1 cellular context compared by ENCODE assay signal in the genomic region with DNA sequence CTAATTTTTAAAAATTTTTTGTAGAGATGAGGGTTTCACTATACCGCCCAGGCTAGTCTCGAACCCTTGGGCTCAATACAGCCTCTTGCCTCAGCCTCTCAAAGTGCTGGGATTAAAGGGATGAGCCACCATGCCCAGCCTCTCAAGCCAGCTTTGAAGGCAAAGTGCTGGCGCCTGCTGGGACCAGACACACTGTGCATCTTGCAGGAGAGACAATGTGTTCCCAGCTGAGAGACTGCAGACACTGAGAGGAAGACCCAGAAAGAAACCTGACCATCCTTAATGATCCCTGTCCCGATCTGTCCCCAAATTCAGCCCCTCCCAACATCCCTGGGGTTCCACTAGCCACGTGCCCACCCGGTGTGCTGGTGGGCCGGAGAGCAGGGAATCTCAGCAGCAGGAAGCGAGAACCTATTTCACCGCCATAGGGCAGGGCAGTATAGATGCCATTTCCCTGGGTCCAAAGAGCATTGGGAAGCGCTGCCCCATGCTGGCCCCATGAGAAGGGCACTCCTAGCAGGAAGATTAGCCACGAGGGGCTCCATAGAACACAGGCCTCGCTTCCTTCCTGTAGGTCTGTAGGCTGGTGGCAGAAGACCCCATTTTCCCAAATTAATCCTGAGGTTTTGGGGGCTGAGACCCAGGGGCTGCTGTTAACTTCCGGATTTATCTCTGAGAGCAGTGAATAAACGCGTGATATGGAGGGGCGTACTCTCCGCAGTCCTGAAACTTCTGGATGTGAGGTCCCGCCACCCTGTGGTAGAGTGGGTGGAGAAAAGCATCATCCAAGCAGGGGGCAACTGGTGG.
A peak's percentile ranks its signal among the peaks of the same experiment; 100 is the strongest.
TF ChIP-seq lines count a peak whose summit lies in the region.

No MANE protein-coding gene starts in this region.

TF ChIP-seq in HepG2, 621 proteins besides CTCF, POLR2A, EP300 and RAD21 (continues in another document):
- TF ChIP-seq ZMYM2 (CRISPR knock-in tag; IDR thresholded peaks at IDR 0.05), result no peak
- no peak for TF ChIP-seq ZNF7 (CRISPR knock-in tag; IDR thresholded peaks at IDR 0.05)
- TF ChIP-seq ZNF597 (CRISPR knock-in tag; IDR thresholded peaks at IDR 0.05), result no peak
- TF ChIP-seq, protein P1, sequence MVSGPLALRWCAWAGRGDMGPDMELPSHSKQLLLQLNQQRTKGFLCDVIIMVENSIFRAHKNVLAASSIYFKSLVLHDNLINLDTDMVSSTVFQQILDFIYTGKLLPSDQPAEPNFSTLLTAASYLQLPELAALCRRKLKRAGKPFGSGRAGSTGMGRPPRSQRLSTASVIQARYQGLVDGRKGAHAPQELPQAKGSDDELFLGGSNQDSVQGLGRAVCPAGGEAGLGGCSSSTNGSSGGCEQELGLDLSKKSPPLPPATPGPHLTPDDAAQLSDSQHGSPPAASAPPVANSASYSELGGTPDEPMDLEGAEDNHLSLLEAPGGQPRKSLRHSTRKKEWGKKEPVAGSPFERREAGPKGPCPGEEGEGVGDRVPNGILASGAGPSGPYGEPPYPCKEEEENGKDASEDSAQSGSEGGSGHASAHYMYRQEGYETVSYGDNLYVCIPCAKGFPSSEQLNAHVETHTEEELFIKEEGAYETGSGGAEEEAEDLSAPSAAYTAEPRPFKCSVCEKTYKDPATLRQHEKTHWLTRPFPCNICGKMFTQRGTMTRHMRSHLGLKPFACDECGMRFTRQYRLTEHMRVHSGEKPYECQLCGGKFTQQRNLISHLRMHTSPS (CRISPR knock-in tag; IDR thresholded peaks at IDR 0.05; ENCODE audit: low read depth), result peak; percentile 53; the same call in 1 of the 2 replicates
- TF ChIP-seq ZBTB20 (CRISPR knock-in tag; IDR thresholded peaks at IDR 0.05; ENCODE audit: borderline replicate concordance, low read depth), result peak; percentile 97
- TF ChIP-seq PAX8 (CRISPR knock-in tag; IDR thresholded peaks at IDR 0.05; ENCODE audit: borderline replicate concordance), result no peak
- no peak for TF ChIP-seq ZBTB33 (CRISPR knock-in tag; IDR thresholded peaks at IDR 0.05)
- no peak for TF ChIP-seq U2AF1 (optimal IDR thresholded peaks at IDR 0.05; ENCODE audit: low read depth, low read length)
- no peak for TF ChIP-seq MBD4 (IDR thresholded peaks at IDR 0.05; ENCODE audit: borderline replicate concordance, low read length)
- TF ChIP-seq RORA (CRISPR knock-in tag; IDR thresholded peaks at IDR 0.05), result no peak
- TF ChIP-seq PATZ1 (CRISPR knock-in tag; IDR thresholded peaks at IDR 0.05), result no peak; the same call in 1 of the 2 replicates
- TF ChIP-seq TFDP2 (CRISPR knock-in tag; IDR thresholded peaks at IDR 0.05), result peak; percentile 60; the same call in 1 of the 2 replicates
- TF ChIP-seq MAZ (IDR thresholded peaks at IDR 0.05; ENCODE audit: borderline replicate concordance, low read depth, low read length), result no peak
- TF ChIP-seq MAZ (CRISPR knock-in tag; IDR thresholded peaks at IDR 0.05; ENCODE audit: low read depth), result 0 out of 2 replicates have a peak, but pooled peaks have one; percentile 8
- no peak for TF ChIP-seq SUZ12 (IDR thresholded peaks at IDR 0.05; ENCODE audit: low read depth, low read length)
- TF ChIP-seq EEA1 (CRISPR knock-in tag; IDR thresholded peaks at IDR 0.05; ENCODE audit: borderline replicate concordance), result no peak; the same call in 1 of the 2 replicates
- TF ChIP-seq ZNF776 (CRISPR knock-in tag; IDR thresholded peaks at IDR 0.05), result no peak
- TF ChIP-seq NBN (conservative IDR thresholded peaks at IDR 0.05), result no peak
- no peak for TF ChIP-seq SIX4 (CRISPR knock-in tag; IDR thresholded peaks at IDR 0.05)
- TF ChIP-seq, protein P2, sequence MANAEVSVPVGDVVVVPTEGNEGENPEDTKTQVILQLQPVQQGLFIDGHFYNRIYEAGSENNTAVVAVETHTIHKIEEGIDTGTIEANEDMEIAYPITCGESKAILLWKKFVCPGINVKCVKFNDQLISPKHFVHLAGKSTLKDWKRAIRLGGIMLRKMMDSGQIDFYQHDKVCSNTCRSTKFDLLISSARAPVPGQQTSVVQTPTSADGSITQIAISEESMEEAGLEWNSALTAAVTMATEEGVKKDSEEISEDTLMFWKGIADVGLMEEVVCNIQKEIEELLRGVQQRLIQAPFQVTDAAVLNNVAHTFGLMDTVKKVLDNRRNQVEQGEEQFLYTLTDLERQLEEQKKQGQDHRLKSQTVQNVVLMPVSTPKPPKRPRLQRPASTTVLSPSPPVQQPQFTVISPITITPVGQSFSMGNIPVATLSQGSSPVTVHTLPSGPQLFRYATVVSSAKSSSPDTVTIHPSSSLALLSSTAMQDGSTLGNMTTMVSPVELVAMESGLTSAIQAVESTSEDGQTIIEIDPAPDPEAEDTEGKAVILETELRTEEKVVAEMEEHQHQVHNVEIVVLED (CRISPR knock-in tag; IDR thresholded peaks at IDR 0.05; ENCODE audit: borderline replicate concordance), result no peak
- TF ChIP-seq ZFAT (CRISPR knock-in tag; conservative IDR thresholded peaks at IDR 0.05), result no peak
- no peak for TF ChIP-seq ATF1 (CRISPR knock-in tag; IDR thresholded peaks at IDR 0.05)
- no peak for TF ChIP-seq SNRNP70 (IDR thresholded peaks at IDR 0.05; ENCODE audit: low read depth, low read length)
- no peak for TF ChIP-seq ZNF207 (IDR thresholded peaks at IDR 0.05; ENCODE audit: borderline replicate concordance)
- TF ChIP-seq ATF5 (CRISPR knock-in tag; IDR thresholded peaks at IDR 0.05; ENCODE audit: low read depth), result no peak
- TF ChIP-seq AKAP8 (CRISPR knock-in tag; IDR thresholded peaks at IDR 0.05), result no peak
- 0 out of 2 replicates have a peak, but pooled peaks have one; percentile 28 for TF ChIP-seq ZNF296 (CRISPR knock-in tag; conservative IDR thresholded peaks at IDR 0.05)
- TF ChIP-seq ZNF3 (CRISPR knock-in tag; IDR thresholded peaks at IDR 0.05), result no peak
- TF ChIP-seq, protein P3, sequence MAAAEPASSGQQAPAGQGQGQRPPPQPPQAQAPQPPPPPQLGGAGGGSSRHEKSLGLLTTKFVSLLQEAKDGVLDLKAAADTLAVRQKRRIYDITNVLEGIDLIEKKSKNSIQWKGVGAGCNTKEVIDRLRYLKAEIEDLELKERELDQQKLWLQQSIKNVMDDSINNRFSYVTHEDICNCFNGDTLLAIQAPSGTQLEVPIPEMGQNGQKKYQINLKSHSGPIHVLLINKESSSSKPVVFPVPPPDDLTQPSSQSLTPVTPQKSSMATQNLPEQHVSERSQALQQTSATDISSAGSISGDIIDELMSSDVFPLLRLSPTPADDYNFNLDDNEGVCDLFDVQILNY (CRISPR knock-in tag; conservative IDR thresholded peaks at IDR 0.05), result no peak
- peak; percentile 50 for TF ChIP-seq YY1 (IDR thresholded peaks at IDR 0.05; ENCODE audit: insufficient read depth, insufficient replicate concordance, low read depth, low read length)
- TF ChIP-seq HIVEP1 (CRISPR knock-in tag; IDR thresholded peaks at IDR 0.05), result 0 out of 2 replicates have a peak, but pooled peaks have one; percentile 30
- TF ChIP-seq E2F2 (CRISPR knock-in tag; IDR thresholded peaks at IDR 0.05; ENCODE audit: borderline replicate concordance), result no peak
- no peak for TF ChIP-seq ZBTB44 (CRISPR knock-in tag; IDR thresholded peaks at IDR 0.05)
- no peak for TF ChIP-seq ZFYVE20 (CRISPR knock-in tag; IDR thresholded peaks at IDR 0.05; ENCODE audit: borderline replicate concordance, low read depth)
- TF ChIP-seq MXD4 (CRISPR knock-in tag; IDR thresholded peaks at IDR 0.05), result peak; percentile 19; the same call in 1 of the 2 replicates
- TF ChIP-seq ZFX (CRISPR knock-in tag; IDR thresholded peaks at IDR 0.05; ENCODE audit: low read depth), result peak; percentile 32; the same call in 1 of the 2 replicates
- TF ChIP-seq EHMT2 (IDR thresholded peaks at IDR 0.05; ENCODE audit: borderline replicate concordance, low read depth, low read length), result no peak
- TF ChIP-seq, protein P4, sequence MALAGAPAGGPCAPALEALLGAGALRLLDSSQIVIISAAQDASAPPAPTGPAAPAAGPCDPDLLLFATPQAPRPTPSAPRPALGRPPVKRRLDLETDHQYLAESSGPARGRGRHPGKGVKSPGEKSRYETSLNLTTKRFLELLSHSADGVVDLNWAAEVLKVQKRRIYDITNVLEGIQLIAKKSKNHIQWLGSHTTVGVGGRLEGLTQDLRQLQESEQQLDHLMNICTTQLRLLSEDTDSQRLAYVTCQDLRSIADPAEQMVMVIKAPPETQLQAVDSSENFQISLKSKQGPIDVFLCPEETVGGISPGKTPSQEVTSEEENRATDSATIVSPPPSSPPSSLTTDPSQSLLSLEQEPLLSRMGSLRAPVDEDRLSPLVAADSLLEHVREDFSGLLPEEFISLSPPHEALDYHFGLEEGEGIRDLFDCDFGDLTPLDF (CRISPR knock-in tag; IDR thresholded peaks at IDR 0.05), result no peak
- no peak for TF ChIP-seq SCMH1 (CRISPR knock-in tag; IDR thresholded peaks at IDR 0.05; ENCODE audit: borderline replicate concordance)
- TF ChIP-seq ZSCAN9 (CRISPR knock-in tag; IDR thresholded peaks at IDR 0.05; ENCODE audit: borderline replicate concordance), result no peak
- no peak for TF ChIP-seq KLF12 (CRISPR knock-in tag; IDR thresholded peaks at IDR 0.05; ENCODE audit: borderline replicate concordance)
